Comparison of ENCODE assay signal across 1 cellular context in the genomic region with DNA sequence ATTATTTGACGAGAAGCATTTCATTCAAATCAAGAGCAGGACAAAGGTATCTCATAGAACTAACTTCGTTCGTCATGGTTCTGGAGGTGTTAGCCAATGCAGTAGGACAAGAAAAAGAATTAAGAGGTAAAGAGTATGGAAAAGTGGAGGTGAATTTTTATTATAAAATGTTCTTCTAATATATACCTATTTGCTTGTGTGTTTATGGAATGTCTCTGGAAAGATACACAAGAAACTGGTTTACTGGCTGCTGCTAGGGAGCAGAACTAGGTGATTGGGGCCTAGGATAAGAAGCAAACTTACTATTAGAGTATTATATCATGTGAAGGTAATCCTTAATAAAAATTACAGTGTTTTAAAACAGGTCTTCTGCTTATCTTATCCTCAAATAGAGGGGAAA.
TF ChIP-seq lines count a peak whose summit lies in the region.

No MANE protein-coding gene starts in this region.

TF ChIP-seq in K562, 482 proteins besides CTCF, POLR2A, EP300 and RAD21:
- no peak for TF ChIP-seq SMAD4 (CRISPR knock-in tag; conservative IDR thresholded peaks at IDR 0.05)
- TF ChIP-seq RBM25 (IDR thresholded peaks at IDR 0.05; ENCODE audit: low read depth, low read length, severe bottlenecking), result peak; percentile 64
- TF ChIP-seq ZFP36 (IDR thresholded peaks at IDR 0.05; ENCODE audit: low read depth, low read length, partially characterized antibody), result no peak
- TF ChIP-seq CBX3 (IDR thresholded peaks at IDR 0.05; ENCODE audit: borderline replicate concordance in 1 of 2, low read length in 2 of 2), result peak in 1 of 2 experiments; percentile 42; a peak in 1 of 3 replicates
